Comparison of ENCODE assay signal across 20 cellular contexts in genomic region chr12:121813951-121814350, GRCh38. TPM values are rescaled to one million over a fixed set of nuclear protein-coding genes. Genes with fewer than 3 reads are reported as not detected.
DNase-seq lines count a peak whose midpoint lies in the region; ATAC-seq and TF ChIP-seq lines count a peak whose summit lies in the region.
"Had no signal": no experiment of that assay in that cellular context is flagged by ENCODE, and none has a peak within 500 bp of the region (broad histone marks: within the 10 kb centered on the region; RNA-seq: fewer than 3 reads in every experiment).

No MANE protein-coding gene starts in this region.

- H3K4me3 ChIP-seq in mammary epithelial cell (replicated peaks in 1 of 3; ENCODE audit: insufficient read depth in 1 of 3, low read depth in 2 of 3, low read length in 3 of 3) (no peak overlapping the region), IMR-90 (ENCODE audit: insufficient read depth, low read depth, low read length) (no peak overlapping the region), adipocyte (ENCODE audit: low read length) (no peak overlapping the region), trophoblast cell (ENCODE audit: low read depth, low read length) (no peak overlapping the region)

- in situ Hi-C loops in mammary epithelial cell (cut with MboI; ENCODE audit: low sequenced_read_pairs in 2 of 2): no loop called here
- in situ Hi-C loops in IMR-90 (cut with MboI; ENCODE audit: low sequenced_read_pairs): no loop called here

- H4K12ac ChIP-seq in trophoblast cell (ENCODE audit: low read depth, low read length): no peak overlapping the region

- POLR2A ChIA-PET in MCF 10A (lab: Yijun Ruan, JAX) (interaction anchor here (1.3 to 12.4 kb wide), 2 partner anchors 15 to 17 kb away, joined by 3 to 344 read pairs; partner anchors contain the start of genes RHOF and SETD1B), IMR-90 (lab: Charles Lee; ENCODE audit: unreplicated experiment) (no interaction called here)

- no peak overlapping the region for H2BK20ac ChIP-seq in IMR-90 (ENCODE audit: low read depth, low read length)

- WGBS in mammary epithelial cell (ENCODE audit: low coverage, missing lambda C conversion rate): 100% methylated on average over 1 of the region's 14 CpGs
- 100% methylated on average over 1 of the region's 14 CpGs; no CpG with 5 or more reads in 1 of the 2 experiments for WGBS in IMR-90 (ENCODE audit: extremely low coverage in 2 of 2, insufficient read length in 1 of 2), 2 experiments
- no CpG with 5 or more reads among the region's 14 CpGs for WGBS in trophoblast cell (ENCODE audit: extremely low coverage, insufficient coverage, insufficient read length)

- no peak overlapping the region for H3K14ac ChIP-seq in IMR-90 (replicated peaks; ENCODE audit: low read depth, low read length)
- no peak overlapping the region for H3K14ac ChIP-seq in trophoblast cell (ENCODE audit: low read length)

- H2AK5ac ChIP-seq in IMR-90 (ENCODE audit: low read depth, low read length): no peak overlapping the region
- H2AK5ac ChIP-seq in trophoblast cell (ENCODE audit: low read length): no peak overlapping the region

- TF ChIP-seq CTCF in MCF 10A (IDR thresholded peaks at IDR 0.05; ENCODE audit: unreplicated experiment) (no peak), mammary epithelial cell (conservative IDR thresholded peaks at IDR 0.05 in 1 of 2, IDR thresholded peaks at IDR 0.05 in 1 of 2; ENCODE audit: extremely low read depth in 1 of 2, insufficient read depth in 1 of 2, low read depth in 1 of 2, low read length in 2 of 2) (no peak), IMR-90 (conservative IDR thresholded peaks at IDR 0.05; ENCODE audit: low read depth, low read length) (no peak)

- H3K9me3 ChIP-seq in mammary epithelial cell (replicated peaks; ENCODE audit: insufficient read depth, low read length) (no peaks in the 10 kb centered on the region), IMR-90 (ENCODE audit: control insufficient read depth, insufficient read depth, low read length) (no peaks in the 10 kb centered on the region), adipocyte (ENCODE audit: control insufficient read depth, low read length) (no peaks in the 10 kb centered on the region), trophoblast cell (ENCODE audit: insufficient read depth, low read depth, low read length) (no peaks in the 10 kb centered on the region)
- H3K9me3 ChIP-seq: breast epithelium, esophagus muscularis mucosa, pancreas had no signal

- H3K4me2 ChIP-seq in mammary epithelial cell (ENCODE audit: insufficient read depth, low read depth, low read length) (no peak overlapping the region), IMR-90 (ENCODE audit: low read depth, low read length) (no peak overlapping the region), trophoblast cell (ENCODE audit: low read length) (no peak overlapping the region)

- H4K20me1 ChIP-seq in mammary epithelial cell (ENCODE audit: insufficient read depth, low read length) (peaks cover 2% of the 10 kb centered on the region), IMR-90 (ENCODE audit: insufficient read depth, low read length) (peaks cover 50% of the 10 kb centered on the region)

- BruUV-seq in MCF 10A (replicated peaks; lab: Mats Ljungman, UMichigan): no TSS peak
- BruUV-seq in mammary epithelial cell (replicated peaks; lab: Mats Ljungman, UMichigan): no TSS peak
- BruUV-seq in IMR-90 (replicated peaks; lab: Mats Ljungman, UMichigan): no TSS peak

- H3K23ac ChIP-seq in IMR-90 (ENCODE audit: low read depth, low read length): no peak overlapping the region
- no peak overlapping the region for H3K23ac ChIP-seq in trophoblast cell (ENCODE audit: low read length)

- no peak overlapping the region for H2BK12ac ChIP-seq in trophoblast cell (ENCODE audit: low read length)

- intact Hi-C loops in MCF 10A (cut with micrococcal nuclease): no loop called here
- intact Hi-C loops in mammary epithelial cell (cut with micrococcal nuclease): no loop called here
- intact Hi-C loops in IMR-90 (cut with micrococcal nuclease): no loop called here
- intact Hi-C loops in activated T-helper 2 cell treated with anti-CD3 and anti-CD28 coated beads, Interferon-gamma antibody, Interleukin-2, Interleukin-4, amounts not matched to agents 10 μg/mL and 5 μg/mL and 100 μg/mL, durations not matched to agents 14 hours and 24 hours and 36 hours (cut with micrococcal nuclease): loop anchor here (5.0 kb wide), 1 partner anchor 37 kb away; no protein-coding TSS in a partner anchor

- CTCF ChIA-PET in MCF 10A (lab: Yijun Ruan, JAX): interaction anchor here (1.8 to 16.6 kb wide), 2 partner anchors 18 to 37 kb away, joined by 4 to 390 read pairs; partner anchors contain the start of gene RHOF
- CTCF ChIA-PET in mammary epithelial cell (lab: Charles Lee; ENCODE audit: low non-redundant PET): no interaction called here
- CTCF ChIA-PET in IMR-90 (lab: Yijun Ruan, JAX): no interaction called here

- H3K79me1 ChIP-seq in IMR-90 (ENCODE audit: low read depth in 1 of 2, low read length in 2 of 2) (peaks cover 39 to 66% of the 10 kb centered on the region in 2 experiments), trophoblast cell (ENCODE audit: low read length) (no peaks in the 10 kb centered on the region)

- no peaks in the 10 kb centered on the region for H3K9me1 ChIP-seq in IMR-90 (ENCODE audit: insufficient read depth, low read length)

- H3K18ac ChIP-seq in IMR-90 (ENCODE audit: low read depth, low read length) (no peak overlapping the region), trophoblast cell (ENCODE audit: low read length) (no peak overlapping the region)

- no peak overlapping the region; the same call in 1 of the 2 replicates for H4K5ac ChIP-seq in IMR-90 (ENCODE audit: low read depth, low read length)

- TF ChIP-seq POLR2A in IMR-90 (IDR thresholded peaks at IDR 0.05; ENCODE audit: low read depth, low read length): no peak

- H3K36me3 ChIP-seq in mammary epithelial cell (ENCODE audit: insufficient read depth, low read length) (peaks cover 16% of the 10 kb centered on the region), IMR-90 (ENCODE audit: control insufficient read depth, insufficient read depth, low read length) (peaks cover 64% of the 10 kb centered on the region), adipocyte (ENCODE audit: control insufficient read depth, insufficient read depth, low read length, severe bottlenecking) (peaks cover 60% of the 10 kb centered on the region), trophoblast cell (ENCODE audit: control insufficient read depth in 1 of 2, insufficient read depth in 2 of 2, low read length in 2 of 2) (peaks cover 55 to 68% of the 10 kb centered on the region in 2 experiments)

- H4K91ac ChIP-seq in IMR-90 (ENCODE audit: insufficient read depth, low read depth, low read length) (0 out of 2 replicates have a peak overlapping the region, but pooled peaks have one; percentile 4), trophoblast cell (ENCODE audit: low read depth, low read length) (no peak overlapping the region)

- H2BK5ac ChIP-seq in IMR-90 (ENCODE audit: low read depth, low read length, poor library complexity, severe bottlenecking): no peak overlapping the region
- H2BK5ac ChIP-seq in trophoblast cell (ENCODE audit: low read depth, low read length, poor library complexity): no peak overlapping the region

- H2AK9ac ChIP-seq in IMR-90 (replicated peaks; ENCODE audit: low read depth, low read length, poor library complexity): no peak overlapping the region

- dilution Hi-C loops in mammary epithelial cell (cut with HindIII; ENCODE audit: low sequenced_read_pairs): no loop called here
- dilution Hi-C loops in IMR-90 (cut with HindIII; ENCODE audit: low sequenced_read_pairs, unreplicated experiment): no loop called here

- DNase-seq in MCF 10A (ENCODE audit: unreplicated experiment): no peak
- no peak for DNase-seq in mammary epithelial cell
- DNase-seq in IMR-90: no peak
- DNase-seq in adipocyte (ENCODE audit: low read depth): no peak
- DNase-seq in trophoblast cell: no peak
- DNase-seq in EL: no peak
- no peak for DNase-seq in activated T-helper 2 cell treated with anti-CD3 and anti-CD28 coated beads, Interferon-gamma antibody, Interleukin-2, Interleukin-4, amounts not matched to agents 10 μg/mL and 5 μg/mL and 100 μg/mL, durations not matched to agents 14 hours and 24 hours and 36 hours (ENCODE audit: low spot score)
- DNase-seq: activated CD4-positive, CD25-positive, alpha-beta regulatory T cell; activated CD8-positive, alpha-beta memory T cell treated with anti-CD3 and anti-CD28 coated beads, Interleukin-2, amount 50 U/mL, for 4 hours; dorsolateral prefrontal cortex; KG1; NCI-H510A treated with DMSO at 0.1 percent for 48 hours; stimulated activated CD4-positive, alpha-beta T cell treated with anti-CD3 and anti-CD28 coated beads, Interleukin-2, amount 100 ng/mL, for 24 hours had no signal

- H3K79me2 ChIP-seq in mammary epithelial cell (ENCODE audit: insufficient read depth, low read length) (peaks cover 55% of the 10 kb centered on the region), trophoblast cell (ENCODE audit: control insufficient read depth, insufficient read depth, low read length, poor library complexity) (peaks cover 2% of the 10 kb centered on the region)

- H2BK120ac ChIP-seq in IMR-90 (ENCODE audit: low read depth, low read length) (no peak overlapping the region), trophoblast cell (ENCODE audit: insufficient read depth, low read length, poor library complexity) (no peak overlapping the region)

- peak overlapping the region; percentile 82 for H3K4me3 Mint-ChIP-seq in MCF 10A (ENCODE audit: unreplicated experiment)
- no peak overlapping the region for H3K4me3 Mint-ChIP-seq in activated T-helper 2 cell treated with anti-CD3 and anti-CD28 coated beads, Interferon-gamma antibody, Interleukin-2, Interleukin-4, amounts not matched to agents 10 μg/mL and 5 μg/mL and 100 μg/mL, durations not matched to agents 14 hours and 24 hours and 36 hours (ENCODE audit: low read depth)

- ATAC-seq in IMR-90 (ENCODE audit: low read depth) (no peak), GM19452 (IDR thresholded peaks at IDR 0.05; ENCODE audit: unreplicated experiment) (no peak)
- ATAC-seq: HCT116 had no signal

- H3K9me3 Mint-ChIP-seq in MCF 10A (ENCODE audit: unreplicated experiment): no peaks in the 10 kb centered on the region
- H3K9me3 Mint-ChIP-seq in activated T-helper 2 cell treated with anti-CD3 and anti-CD28 coated beads, Interferon-gamma antibody, Interleukin-2, Interleukin-4, amounts not matched to agents 10 μg/mL and 5 μg/mL and 100 μg/mL, durations not matched to agents 14 hours and 24 hours and 36 hours: no peaks in the 10 kb centered on the region

- H3K27me3 ChIP-seq in mammary epithelial cell (ENCODE audit: insufficient read depth, low read length): no peaks in the 10 kb centered on the region
- H3K27me3 ChIP-seq in IMR-90 (ENCODE audit: control insufficient read depth, insufficient read depth, low read length): no peaks in the 10 kb centered on the region
- no peaks in the 10 kb centered on the region for H3K27me3 ChIP-seq in adipocyte (replicated peaks; ENCODE audit: control insufficient read depth, insufficient read depth, low read length)
- no peaks in the 10 kb centered on the region for H3K27me3 ChIP-seq in trophoblast cell (ENCODE audit: insufficient read depth, low read length)
- H3K27me3 ChIP-seq: breast epithelium, dorsolateral prefrontal cortex, esophagus muscularis mucosa, pancreas had no signal

- no peak overlapping the region for H3K56ac ChIP-seq in IMR-90 (ENCODE audit: extremely low read depth, insufficient read depth, low read length)

- no peak overlapping the region for H3K27ac Mint-ChIP-seq in MCF 10A (ENCODE audit: low read depth, unreplicated experiment)
- no peak overlapping the region for H3K27ac Mint-ChIP-seq in activated T-helper 2 cell treated with anti-CD3 and anti-CD28 coated beads, Interferon-gamma antibody, Interleukin-2, Interleukin-4, amounts not matched to agents 10 μg/mL and 5 μg/mL and 100 μg/mL, durations not matched to agents 14 hours and 24 hours and 36 hours

- peak overlapping the region in 1 of 2 experiments; percentile 53; a peak in 1 of 4 replicates for H4K8ac ChIP-seq in IMR-90 (ENCODE audit: low read depth in 2 of 2, low read length in 2 of 2)
- H4K8ac ChIP-seq in trophoblast cell (ENCODE audit: low read depth, low read length): no peak overlapping the region

- H3K4ac ChIP-seq in IMR-90 (ENCODE audit: low read depth, low read length): peak overlapping the region; percentile 30; the same call in 1 of the 2 replicates
- peak overlapping the region; percentile 1 for H3K4ac ChIP-seq in trophoblast cell (ENCODE audit: low read depth, low read length)

- H3K9ac ChIP-seq in mammary epithelial cell (ENCODE audit: insufficient read depth, low read length) (no peak overlapping the region), IMR-90 (ENCODE audit: low read depth, low read length) (no peak overlapping the region), adipocyte (ENCODE audit: low read length) (peak overlapping the region; percentile 94), trophoblast cell (ENCODE audit: low read length) (no peak overlapping the region)

- peaks cover 54% of the 10 kb centered on the region for H3K36me3 Mint-ChIP-seq in MCF 10A (ENCODE audit: insufficient read depth, unreplicated experiment)
- H3K36me3 Mint-ChIP-seq in activated T-helper 2 cell treated with anti-CD3 and anti-CD28 coated beads, Interferon-gamma antibody, Interleukin-2, Interleukin-4, amounts not matched to agents 10 μg/mL and 5 μg/mL and 100 μg/mL, durations not matched to agents 14 hours and 24 hours and 36 hours (ENCODE audit: low read depth): peaks cover 71% of the 10 kb centered on the region

- no peaks in the 10 kb centered on the region for H3K27me3 Mint-ChIP-seq in MCF 10A (ENCODE audit: insufficient read depth, unreplicated experiment)
- no peaks in the 10 kb centered on the region for H3K27me3 Mint-ChIP-seq in activated T-helper 2 cell treated with anti-CD3 and anti-CD28 coated beads, Interferon-gamma antibody, Interleukin-2, Interleukin-4, amounts not matched to agents 10 μg/mL and 5 μg/mL and 100 μg/mL, durations not matched to agents 14 hours and 24 hours and 36 hours (ENCODE audit: low read depth)

- H3K4me1 ChIP-seq in mammary epithelial cell (ENCODE audit: insufficient read depth, low read length): peaks cover 16% of the 10 kb centered on the region
- H3K4me1 ChIP-seq in IMR-90 (ENCODE audit: control insufficient read depth, insufficient read depth, low read length): peaks cover 18% of the 10 kb centered on the region
- peaks cover 28% of the 10 kb centered on the region for H3K4me1 ChIP-seq in adipocyte (ENCODE audit: control insufficient read depth, insufficient read depth, low read length)
- peaks cover 13 to 17% of the 10 kb centered on the region in 2 experiments for H3K4me1 ChIP-seq in trophoblast cell (ENCODE audit: control insufficient read depth in 1 of 2, insufficient read depth in 2 of 2, low read length in 2 of 2)

- no peak for TF ChIP-seq RAD21 in IMR-90 (IDR thresholded peaks at IDR 0.05; ENCODE audit: low read length)

- H2AFZ ChIP-seq in mammary epithelial cell (ENCODE audit: low read depth, low read length): no peak overlapping the region
- no peak overlapping the region for H2AFZ ChIP-seq in IMR-90 (replicated peaks; ENCODE audit: low read length, poor library complexity)
- no peak overlapping the region for H2AFZ ChIP-seq in trophoblast cell (ENCODE audit: insufficient read depth, low read length, poor library complexity)

- H3K27ac ChIP-seq in mammary epithelial cell (ENCODE audit: insufficient read depth, low read depth, low read length) (no peak overlapping the region), IMR-90 (ENCODE audit: insufficient read depth, low read length) (no peak overlapping the region; the same call in 1 of the 2 replicates), trophoblast cell (ENCODE audit: low read depth, low read length) (no peak overlapping the region)
- H3K27ac ChIP-seq: breast epithelium had no signal

- H2BK15ac ChIP-seq in IMR-90 (ENCODE audit: low read depth, low read length): no peak overlapping the region

- peaks cover 28% of the 10 kb centered on the region for H3K4me1 Mint-ChIP-seq in MCF 10A (ENCODE audit: insufficient read depth, unreplicated experiment)
- peaks cover 29% of the 10 kb centered on the region for H3K4me1 Mint-ChIP-seq in activated T-helper 2 cell treated with anti-CD3 and anti-CD28 coated beads, Interferon-gamma antibody, Interleukin-2, Interleukin-4, amounts not matched to agents 10 μg/mL and 5 μg/mL and 100 μg/mL, durations not matched to agents 14 hours and 24 hours and 36 hours (ENCODE audit: low read depth)

RNA-seq across cellular contexts. Expression of gene SETD1B, which starts 10.1 kb away (rescaled TPM):
- total RNA-seq in MCF 10A (2022): 19.7 and 19.9 TPM in 2 replicates
- total RNA-seq in mammary epithelial cell: 10 to 100 TPM in 1 of 2 donors, 1 to 10 TPM in 1; 4.3 to 16.0 TPM
- 0.94 TPM for polyA plus RNA-seq in mammary epithelial cell
- 5.4 TPM for polyA minus RNA-seq in mammary epithelial cell
- total RNA-seq in IMR-90 (2012; rRNA removed): 0.83 and 0.90 TPM in 2 replicates
- 5.1 and 5.5 TPM in 2 replicates for polyA plus RNA-seq in IMR-90 (2012; rRNA removed)
- 3.1 and 3.5 TPM in 2 replicates for polyA plus RNA-seq in IMR-90 (2012; cell fraction: cytosol; rRNA removed)
- 14.8 and 15.1 TPM in 2 replicates for polyA plus RNA-seq in IMR-90 (2012; cell fraction: nucleus; rRNA removed; ENCODE audit: low replicate concordance)
- 19.3 and 19.5 TPM in 2 replicates for polyA plus RNA-seq in trophoblast cell (2013)
- 23.3 and 24.0 TPM in 2 replicates for total RNA-seq in activated T-helper 2 cell treated with anti-CD3 and anti-CD28 coated beads, Interferon-gamma antibody, Interleukin-2, Interleukin-4, amounts not matched to agents 10 μg/mL and 5 μg/mL and 100 μg/mL, durations not matched to agents 14 hours and 24 hours and 36 hours

RNA-seq across cellular contexts. Expression of gene RHOF, which starts 20.5 kb away (rescaled TPM):
- total RNA-seq in MCF 10A (2022): 9.5 and 11.6 TPM in 2 replicates
- total RNA-seq in mammary epithelial cell: 1 to 10 TPM; 4.4 to 6.2 TPM
- polyA plus RNA-seq in mammary epithelial cell: 1.4 TPM
- 0.26 TPM for polyA minus RNA-seq in mammary epithelial cell
- 3.0 and 3.9 TPM in 2 replicates for total RNA-seq in IMR-90 (2012; rRNA removed)
- polyA plus RNA-seq in IMR-90 (2012; rRNA removed): 5.1 and 5.3 TPM in 2 replicates
- 4.7 and 7.8 TPM in 2 replicates for polyA plus RNA-seq in IMR-90 (2012; cell fraction: cytosol; rRNA removed)
- polyA plus RNA-seq in IMR-90 (2012; cell fraction: nucleus; rRNA removed; ENCODE audit: low replicate concordance): 14.0 and 15.7 TPM in 2 replicates
- polyA plus RNA-seq in trophoblast cell (2013): 10.9 and 11.1 TPM in 2 replicates
- 115 and 119 TPM in 2 replicates for total RNA-seq in activated T-helper 2 cell treated with anti-CD3 and anti-CD28 coated beads, Interferon-gamma antibody, Interleukin-2, Interleukin-4, amounts not matched to agents 10 μg/mL and 5 μg/mL and 100 μg/mL, durations not matched to agents 14 hours and 24 hours and 36 hours

RNA-seq across cellular contexts. Expression of gene HPD, which starts 44.7 kb away (rescaled TPM):
- total RNA-seq in MCF 10A (2022) (0.21 TPM in 1 of 2 replicates, not detected in the other), mammary epithelial cell (under 1 TPM in 1 of 2 donors, not detected in 1; 0.17 TPM), IMR-90 (2012; rRNA removed) (0.18 TPM in 1 of 2 replicates, not detected in the other)
- polyA plus RNA-seq in mammary epithelial cell (0.03 TPM), IMR-90 (2012; rRNA removed) (0.14 and 0.15 TPM in 2 replicates)
- polyA minus RNA-seq in mammary epithelial cell: not detected
- 0.08 and 0.13 TPM in 2 replicates for polyA plus RNA-seq in IMR-90 (2012; cell fraction: cytosol; rRNA removed)
- polyA plus RNA-seq in IMR-90 (2012; cell fraction: nucleus; rRNA removed; ENCODE audit: low replicate concordance): 0.38 and 0.45 TPM in 2 replicates
- polyA plus RNA-seq in trophoblast cell (2013): 2.5 TPM in 2 replicates
- not detected in 2 replicates for total RNA-seq in activated T-helper 2 cell treated with anti-CD3 and anti-CD28 coated beads, Interferon-gamma antibody, Interleukin-2, Interleukin-4, amounts not matched to agents 10 μg/mL and 5 μg/mL and 100 μg/mL, durations not matched to agents 14 hours and 24 hours and 36 hours
- total RNA-seq: lower leg skin; T-helper 2 cell treated with Interferon-gamma antibody and Interleukin-4, amounts not matched to agents 100 ng/mL and 5 ng/mL, for 36 hours had no signal
